In genomic region chr9:129316281-129317030, GRCh38 we compare ENCODE assay signal across 16 cellular contexts.
A peak's percentile ranks its signal among the peaks of the same experiment; 100 is the strongest.
DNase-seq lines count a peak whose midpoint lies in the region; ATAC-seq and TF ChIP-seq lines count a peak whose summit lies in the region.
"Had no signal": no experiment of that assay in that cellular context is flagged by ENCODE, and none has a peak within 500 bp of the region (broad histone marks: within the 10 kb centered on the region; RNA-seq: fewer than 3 reads in every experiment).

No MANE protein-coding gene starts in this region.

- H3K27ac ChIP-seq in coronary artery: peak overlapping the region; percentile 92 to 95
- H3K27ac ChIP-seq in muscle layer of duodenum (ENCODE audit: low read length): peak overlapping the region; percentile 29
- peak overlapping the region; percentile 95 to 96 for H3K27ac ChIP-seq in thoracic aorta
- peak overlapping the region in 1 of 3 donors; percentile 65 for H3K27ac ChIP-seq in thyroid gland
- H3K27ac ChIP-seq: hepatocyte had no signal

- no peak for TF ChIP-seq CTCF in coronary artery (IDR thresholded peaks at IDR 0.05)
- TF ChIP-seq CTCF in thoracic aorta (IDR thresholded peaks at IDR 0.05): no peak
- TF ChIP-seq CTCF in thyroid gland (IDR thresholded peaks at IDR 0.05): no peak

- no peaks in the 10 kb centered on the region for H3K9me3 ChIP-seq in muscle layer of duodenum (ENCODE audit: control insufficient read depth in 1 of 2, low read length in 2 of 2)
- no peaks in the 10 kb centered on the region for H3K9me3 ChIP-seq in thoracic aorta
- H3K9me3 ChIP-seq in thyroid gland: no peaks in the 10 kb centered on the region

- no peak for ATAC-seq in thoracic aorta (ENCODE audit: insufficient number of reproducible peaks, low FRiP score, low read depth)
- ATAC-seq: CD8-positive, alpha-beta T cell had no signal

- no peak for TF ChIP-seq POLR2A in thyroid gland (IDR thresholded peaks at IDR 0.05)

- 92 to 97% methylated on average over 14 of the region's 14 CpGs for WGBS in thyroid gland, 2 donors

- no peaks in the 10 kb centered on the region for H3K27me3 ChIP-seq in muscle layer of duodenum (ENCODE audit: low read depth, low read length)
- H3K27me3 ChIP-seq in thoracic aorta (replicated peaks; ENCODE audit: insufficient read depth): no peaks in the 10 kb centered on the region
- H3K27me3 ChIP-seq in thyroid gland: no peaks in the 10 kb centered on the region
- H3K27me3 ChIP-seq: hepatocyte had no signal

- peak; percentile 12 for DNase-seq in activated T-cell treated with anti-CD3 and anti-CD28 coated beads, Interleukin-2, amount 50 U/mL, for 1 hour
- no peak for DNase-seq in activated T-cell treated with anti-CD3 and anti-CD28 coated beads for 4 hours
- peak; percentile 76 for DNase-seq in coronary artery (ENCODE audit: low spot score)
- DNase-seq in thoracic aorta (ENCODE audit: low spot score): no peak
- no peak for DNase-seq in hippocampal formation (lab: John Stamatoyannopoulos, UW)
- no peak for DNase-seq in NCI-H524 (lab: John Stamatoyannopoulos, UW)
- DNase-seq in thyroid gland: no peak
- DNase-seq: activated naive CD4-positive, alpha-beta T cell treated with Interleukin-2 at 50 U/mL for 16 hours; CD8-positive, alpha-beta T cell; erythroblast; NCI-H1092 treated with DMSO at 0.1 percent for 48 hours; NK-92 treated with Interleukin-12 subunit alpha and Interleukin-12 subunit beta, amount 100 ng/mL, for 24 hours; occipital lobe had no signal

- H3K4me1 ChIP-seq in muscle layer of duodenum (ENCODE audit: control insufficient read depth in 1 of 2, insufficient read depth in 2 of 2, low read length in 2 of 2) (peaks cover 3 to 34% of the 10 kb centered on the region in 2 donors), thoracic aorta (ENCODE audit: control insufficient read depth in 1 of 2, low read depth in 2 of 2) (peaks cover 44 to 74% of the 10 kb centered on the region in 2 donors), thyroid gland (peaks cover 24 to 62% of the 10 kb centered on the region in 2 donors)

- H3K36me3 ChIP-seq in muscle layer of duodenum (ENCODE audit: control insufficient read depth in 1 of 2, insufficient read depth in 2 of 2, low read length in 2 of 2) (no peaks in the 10 kb centered on the region), thoracic aorta (no peaks in the 10 kb centered on the region), thyroid gland (no peaks in the 10 kb centered on the region)

- intact Hi-C loops in thyroid gland (cut with DNase I): no loop called here

- H3K4me3 ChIP-seq in coronary artery: no peak overlapping the region
- H3K4me3 ChIP-seq in muscle layer of duodenum (ENCODE audit: low read depth in 1 of 2, low read length in 2 of 2): no peak overlapping the region
- no peak overlapping the region for H3K4me3 ChIP-seq in thoracic aorta
- H3K4me3 ChIP-seq in thyroid gland (replicated peaks in 1 of 3): no peak overlapping the region
- H3K4me3 ChIP-seq: hepatocyte, lung had no signal

Comparison
In these comparisons a context has a peak if more than half of its experiments do, and no peak if none do; other contexts are left out.
1. DNase-seq: peak in activated T-cell treated with anti-CD3 and anti-CD28 coated beads, Interleukin-2, amount 50 U/mL, for 1 hour (single experiment) and coronary artery (single experiment); none in activated T-cell treated with anti-CD3 and anti-CD28 coated beads for 4 hours (single experiment), thoracic aorta (single experiment), hippocampal formation (0 of 2), NCI-H524 (0 of 2) and thyroid gland (0 of 2).